Comparison of ENCODE assay signal across 1 cellular context in the genomic region with DNA sequence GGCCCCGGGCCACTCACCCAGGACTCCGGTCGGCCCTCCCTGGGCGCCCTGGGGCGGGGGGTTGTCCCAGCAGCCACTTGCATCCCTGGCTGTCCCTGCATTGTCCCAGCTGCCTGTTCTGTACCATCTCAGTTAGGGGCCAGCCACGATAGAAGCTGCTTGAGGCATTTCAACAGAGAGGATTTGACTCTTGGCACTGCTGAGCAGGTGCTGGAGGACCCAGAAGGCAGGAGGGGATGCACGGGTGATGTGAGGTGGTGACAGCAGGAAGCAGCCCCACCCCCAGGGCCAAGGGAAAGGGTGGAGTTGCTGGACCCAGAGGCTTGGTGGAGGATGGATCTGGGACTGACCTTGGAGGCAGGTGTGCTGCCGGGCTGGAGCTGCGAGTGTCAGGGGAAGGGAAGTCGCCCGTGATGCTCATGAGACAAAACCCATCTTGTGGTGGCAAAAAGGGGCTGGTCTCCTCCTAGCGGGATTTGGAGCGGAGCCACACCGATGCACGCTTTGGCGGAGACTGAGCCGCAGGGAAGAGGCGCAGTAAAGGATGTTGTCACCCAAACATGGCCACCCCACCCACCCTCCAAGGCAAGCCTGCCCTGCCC.
TF ChIP-seq lines count a peak whose summit lies in the region.

No MANE protein-coding gene starts in this region.

TF ChIP-seq in WTC11, 78 proteins besides CTCF, POLR2A, EP300 and RAD21 (continued from another document):
- TF ChIP-seq, protein P1, sequence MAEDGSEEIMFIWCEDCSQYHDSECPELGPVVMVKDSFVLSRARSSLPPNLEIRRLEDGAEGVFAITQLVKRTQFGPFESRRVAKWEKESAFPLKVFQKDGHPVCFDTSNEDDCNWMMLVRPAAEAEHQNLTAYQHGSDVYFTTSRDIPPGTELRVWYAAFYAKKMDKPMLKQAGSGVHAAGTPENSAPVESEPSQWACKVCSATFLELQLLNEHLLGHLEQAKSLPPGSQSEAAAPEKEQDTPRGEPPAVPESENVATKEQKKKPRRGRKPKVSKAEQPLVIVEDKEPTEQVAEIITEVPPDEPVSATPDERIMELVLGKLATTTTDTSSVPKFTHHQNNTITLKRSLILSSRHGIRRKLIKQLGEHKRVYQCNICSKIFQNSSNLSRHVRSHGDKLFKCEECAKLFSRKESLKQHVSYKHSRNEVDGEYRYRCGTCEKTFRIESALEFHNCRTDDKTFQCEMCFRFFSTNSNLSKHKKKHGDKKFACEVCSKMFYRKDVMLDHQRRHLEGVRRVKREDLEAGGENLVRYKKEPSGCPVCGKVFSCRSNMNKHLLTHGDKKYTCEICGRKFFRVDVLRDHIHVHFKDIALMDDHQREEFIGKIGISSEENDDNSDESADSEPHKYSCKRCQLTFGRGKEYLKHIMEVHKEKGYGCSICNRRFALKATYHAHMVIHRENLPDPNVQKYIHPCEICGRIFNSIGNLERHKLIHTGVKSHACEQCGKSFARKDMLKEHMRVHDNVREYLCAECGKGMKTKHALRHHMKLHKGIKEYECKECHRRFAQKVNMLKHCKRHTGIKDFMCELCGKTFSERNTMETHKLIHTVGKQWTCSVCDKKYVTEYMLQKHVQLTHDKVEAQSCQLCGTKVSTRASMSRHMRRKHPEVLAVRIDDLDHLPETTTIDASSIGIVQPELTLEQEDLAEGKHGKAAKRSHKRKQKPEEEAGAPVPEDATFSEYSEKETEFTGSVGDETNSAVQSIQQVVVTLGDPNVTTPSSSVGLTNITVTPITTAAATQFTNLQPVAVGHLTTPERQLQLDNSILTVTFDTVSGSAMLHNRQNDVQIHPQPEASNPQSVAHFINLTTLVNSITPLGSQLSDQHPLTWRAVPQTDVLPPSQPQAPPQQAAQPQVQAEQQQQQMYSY (CRISPR knock-in tag; IDR thresholded peaks at IDR 0.05) = no peak
- no peak for TF ChIP-seq JUN (CRISPR knock-in tag; IDR thresholded peaks at IDR 0.05)
- TF ChIP-seq, protein P2, sequence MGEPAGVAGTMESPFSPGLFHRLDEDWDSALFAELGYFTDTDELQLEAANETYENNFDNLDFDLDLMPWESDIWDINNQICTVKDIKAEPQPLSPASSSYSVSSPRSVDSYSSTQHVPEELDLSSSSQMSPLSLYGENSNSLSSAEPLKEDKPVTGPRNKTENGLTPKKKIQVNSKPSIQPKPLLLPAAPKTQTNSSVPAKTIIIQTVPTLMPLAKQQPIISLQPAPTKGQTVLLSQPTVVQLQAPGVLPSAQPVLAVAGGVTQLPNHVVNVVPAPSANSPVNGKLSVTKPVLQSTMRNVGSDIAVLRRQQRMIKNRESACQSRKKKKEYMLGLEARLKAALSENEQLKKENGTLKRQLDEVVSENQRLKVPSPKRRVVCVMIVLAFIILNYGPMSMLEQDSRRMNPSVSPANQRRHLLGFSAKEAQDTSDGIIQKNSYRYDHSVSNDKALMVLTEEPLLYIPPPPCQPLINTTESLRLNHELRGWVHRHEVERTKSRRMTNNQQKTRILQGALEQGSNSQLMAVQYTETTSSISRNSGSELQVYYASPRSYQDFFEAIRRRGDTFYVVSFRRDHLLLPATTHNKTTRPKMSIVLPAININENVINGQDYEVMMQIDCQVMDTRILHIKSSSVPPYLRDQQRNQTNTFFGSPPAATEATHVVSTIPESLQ (CRISPR knock-in tag; IDR thresholded peaks at IDR 0.05) = no peak
- TF ChIP-seq, protein P3, sequence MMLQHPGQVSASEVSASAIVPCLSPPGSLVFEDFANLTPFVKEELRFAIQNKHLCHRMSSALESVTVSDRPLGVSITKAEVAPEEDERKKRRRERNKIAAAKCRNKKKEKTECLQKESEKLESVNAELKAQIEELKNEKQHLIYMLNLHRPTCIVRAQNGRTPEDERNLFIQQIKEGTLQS (CRISPR knock-in tag; conservative IDR thresholded peaks at IDR 0.05) = no peak
- TF ChIP-seq, protein P4, sequence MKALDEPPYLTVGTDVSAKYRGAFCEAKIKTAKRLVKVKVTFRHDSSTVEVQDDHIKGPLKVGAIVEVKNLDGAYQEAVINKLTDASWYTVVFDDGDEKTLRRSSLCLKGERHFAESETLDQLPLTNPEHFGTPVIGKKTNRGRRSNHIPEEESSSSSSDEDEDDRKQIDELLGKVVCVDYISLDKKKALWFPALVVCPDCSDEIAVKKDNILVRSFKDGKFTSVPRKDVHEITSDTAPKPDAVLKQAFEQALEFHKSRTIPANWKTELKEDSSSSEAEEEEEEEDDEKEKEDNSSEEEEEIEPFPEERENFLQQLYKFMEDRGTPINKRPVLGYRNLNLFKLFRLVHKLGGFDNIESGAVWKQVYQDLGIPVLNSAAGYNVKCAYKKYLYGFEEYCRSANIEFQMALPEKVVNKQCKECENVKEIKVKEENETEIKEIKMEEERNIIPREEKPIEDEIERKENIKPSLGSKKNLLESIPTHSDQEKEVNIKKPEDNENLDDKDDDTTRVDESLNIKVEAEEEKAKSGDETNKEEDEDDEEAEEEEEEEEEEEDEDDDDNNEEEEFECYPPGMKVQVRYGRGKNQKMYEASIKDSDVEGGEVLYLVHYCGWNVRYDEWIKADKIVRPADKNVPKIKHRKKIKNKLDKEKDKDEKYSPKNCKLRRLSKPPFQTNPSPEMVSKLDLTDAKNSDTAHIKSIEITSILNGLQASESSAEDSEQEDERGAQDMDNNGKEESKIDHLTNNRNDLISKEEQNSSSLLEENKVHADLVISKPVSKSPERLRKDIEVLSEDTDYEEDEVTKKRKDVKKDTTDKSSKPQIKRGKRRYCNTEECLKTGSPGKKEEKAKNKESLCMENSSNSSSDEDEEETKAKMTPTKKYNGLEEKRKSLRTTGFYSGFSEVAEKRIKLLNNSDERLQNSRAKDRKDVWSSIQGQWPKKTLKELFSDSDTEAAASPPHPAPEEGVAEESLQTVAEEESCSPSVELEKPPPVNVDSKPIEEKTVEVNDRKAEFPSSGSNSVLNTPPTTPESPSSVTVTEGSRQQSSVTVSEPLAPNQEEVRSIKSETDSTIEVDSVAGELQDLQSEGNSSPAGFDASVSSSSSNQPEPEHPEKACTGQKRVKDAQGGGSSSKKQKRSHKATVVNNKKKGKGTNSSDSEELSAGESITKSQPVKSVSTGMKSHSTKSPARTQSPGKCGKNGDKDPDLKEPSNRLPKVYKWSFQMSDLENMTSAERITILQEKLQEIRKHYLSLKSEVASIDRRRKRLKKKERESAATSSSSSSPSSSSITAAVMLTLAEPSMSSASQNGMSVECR (CRISPR knock-in tag; IDR thresholded peaks at IDR 0.05; ENCODE audit: borderline replicate concordance) = no peak
